Comparison of ENCODE assay signal across 20 cellular contexts in the genomic region with DNA sequence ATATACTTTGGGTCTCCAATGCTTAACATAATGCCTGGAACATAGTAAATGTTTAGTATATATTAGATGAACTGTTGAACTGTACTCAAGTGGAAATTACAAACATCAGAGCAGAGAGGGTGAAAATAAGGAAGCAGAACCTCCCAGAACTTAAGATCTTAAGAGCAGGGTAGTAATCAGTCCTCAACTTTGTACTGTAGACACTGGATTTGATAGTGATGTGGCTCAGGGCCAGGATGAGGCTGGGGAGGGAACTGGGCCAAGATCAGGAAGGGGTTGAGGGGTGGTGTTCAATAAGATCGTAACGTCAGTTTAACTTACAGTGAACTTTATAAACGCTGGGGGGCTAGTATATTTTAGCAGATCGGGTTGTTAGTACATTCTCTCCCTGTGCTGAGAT.
"Had no signal": no experiment of that assay in that cellular context is flagged by ENCODE, and none has a peak within 500 bp of the region (broad histone marks: within the 10 kb centered on the region; RNA-seq: fewer than 3 reads in every experiment).

No MANE protein-coding gene starts in this region.

- H3K4me3 ChIP-seq: gastrocnemius medialis, ovary, psoas muscle, tibial artery, uterus had no signal

- H3K27me3 ChIP-seq: brain microvascular endothelial cell, gastrocnemius medialis, ovary, tibial artery, uterus had no signal

- ATAC-seq: activated CD8-positive, alpha-beta T cell treated with anti-CD3 and anti-CD28 coated beads, Interleukin-2, amount 10 ng/mL, durations not matched to agents 7 days and 5 days; esophagus mucosa; gastrocnemius medialis; naive thymus-derived CD8-positive, alpha-beta T cell; psoas muscle; stimulated activated naive CD8-positive, alpha-beta T cell treated with anti-CD3 and anti-CD28 coated beads, Interleukin-15, Interleukin-2, amounts not matched to agents 100 U/mL and 50 U/mL, for 24 hours had no signal

- H3K4me1 ChIP-seq: uterus had no signal

- DNase-seq: activated CD4-positive, alpha-beta T cell treated with anti-CD3 and anti-CD28 coated beads, Interleukin-2, amount 10 ng/mL, durations not matched to agents 24 days and 14 days; activated CD8-positive, alpha-beta T cell treated with anti-CD3 and anti-CD28 coated beads, Interleukin-2, amount 10 ng/mL, durations not matched to agents 7 days and 5 days; activated effector memory CD4-positive, alpha-beta T cell treated with anti-CD3 and anti-CD28 coated beads, Interleukin-2, amount 50 U/mL, for 16 hours; activated naive CD4-positive, alpha-beta T cell treated with anti-CD3 and anti-CD28 coated beads, Interleukin-2, amount 50 U/mL, for 16 hours; activated T-cell treated with anti-CD3 and anti-CD28 coated beads, Interleukin-2, amount 50 U/mL, for 24 hours; aorta; brain microvascular endothelial cell; effector CD4-positive, alpha-beta T cell; gastrocnemius medialis; head of caudate nucleus; naive thymus-derived CD8-positive, alpha-beta T cell; ovary; psoas muscle; right cardiac atrium; stimulated activated naive CD8-positive, alpha-beta T cell treated with anti-CD3 and anti-CD28 coated beads, Interleukin-15, Interleukin-2, amounts not matched to agents 100 U/mL and 50 U/mL, for 24 hours; substantia nigra; tibial artery; uterus had no signal

- H3K9me3 ChIP-seq: gastrocnemius medialis, ovary, psoas muscle, tibial artery, uterus had no signal

- H3K9me3 Mint-ChIP-seq: activated T-cell treated with anti-CD3 and anti-CD28 coated beads, Interleukin-2, amount 50 U/mL, for 24 hours; memory B cell; naive thymus-derived CD8-positive, alpha-beta T cell had no signal

- H3K27me3 Mint-ChIP-seq: activated CD4-positive, alpha-beta T cell treated with anti-CD3 and anti-CD28 coated beads, Interleukin-2, amount 10 ng/mL, durations not matched to agents 24 days and 14 days; activated T-cell treated with anti-CD3 and anti-CD28 coated beads, Interleukin-2, amount 50 U/mL, for 24 hours; memory B cell; naive thymus-derived CD8-positive, alpha-beta T cell had no signal

- H3K36me3 ChIP-seq: gastrocnemius medialis, ovary, uterus had no signal

- H3K27ac Mint-ChIP-seq: activated CD4-positive, alpha-beta T cell treated with anti-CD3 and anti-CD28 coated beads, Interleukin-2, amount 10 ng/mL, durations not matched to agents 24 days and 14 days; activated CD8-positive, alpha-beta T cell treated with anti-CD3 and anti-CD28 coated beads, Interleukin-2, amount 10 ng/mL, durations not matched to agents 7 days and 5 days; activated T-cell treated with anti-CD3 and anti-CD28 coated beads, Interleukin-2, amount 50 U/mL, for 24 hours; memory B cell; naive thymus-derived CD8-positive, alpha-beta T cell had no signal

- H3K27ac ChIP-seq: brain microvascular endothelial cell, gastrocnemius medialis, ovary, psoas muscle, tibial artery, uterus had no signal

- H3K4me3 Mint-ChIP-seq: activated CD4-positive, alpha-beta T cell treated with anti-CD3 and anti-CD28 coated beads, Interleukin-2, amount 10 ng/mL, durations not matched to agents 24 days and 14 days; activated CD8-positive, alpha-beta T cell treated with anti-CD3 and anti-CD28 coated beads, Interleukin-2, amount 10 ng/mL, durations not matched to agents 7 days and 5 days; activated T-cell treated with anti-CD3 and anti-CD28 coated beads, Interleukin-2, amount 50 U/mL, for 24 hours; memory B cell; naive thymus-derived CD8-positive, alpha-beta T cell had no signal
